Comparison of ENCODE assay signal across 8 cellular contexts in genomic region chr10:68955414-68955785, GRCh38. TPM values are rescaled to one million over a fixed set of nuclear protein-coding genes. Genes with fewer than 3 reads are reported as not detected.
A peak's percentile ranks its signal among the peaks of the same experiment; 100 is the strongest.
DNase-seq lines count a peak whose midpoint lies in the region; ATAC-seq and TF ChIP-seq lines count a peak whose summit lies in the region.

No MANE protein-coding gene starts in this region.

- peaks cover 9% of the 10 kb centered on the region for H3K4me1 Mint-ChIP-seq in WTC11

- H3K27ac Mint-ChIP-seq in WTC11 = peak overlapping the region; percentile 99

- peak; percentile 67 for DNase-seq in activated effector memory CD4-positive, alpha-beta T cell treated with anti-CD3 and anti-CD28 coated beads, Interleukin-2, amount 50 U/mL, for 16 hours
- DNase-seq in activated effector memory CD4-positive, alpha-beta T cell treated with Interleukin-2 at 50 U/mL for 16 hours = no peak
- DNase-seq in WTC11 (ENCODE audit: low spot score) = no peak
- no peak for DNase-seq in fibroblast of pulmonary artery (ENCODE audit: low read depth)
- DNase-seq in skeletal muscle cell (ENCODE audit: low read depth) = no peak
- DNase-seq in left lobe of liver (ENCODE audit: low spot score) = no peak
- no peak for DNase-seq in ecto neural progenitor cell (ENCODE audit: low spot score)

- CTCF ChIA-PET in WTC11 (lab: Charles Lee) = interaction anchor here (0.9 to 2.0 kb wide), 9 partner anchors 14 to 453 kb away, joined by 3 to 7 read pairs (median 4); partner anchors contain the start of gene STOX1

- H3K27me3 Mint-ChIP-seq in WTC11 (ENCODE audit: low read depth) = no peaks in the 10 kb centered on the region

- H3K4me3 ChIP-seq in fibroblast of pulmonary artery (replicated peaks; ENCODE audit: low read depth, low read length) (peak overlapping the region; percentile 99), skeletal muscle cell (ENCODE audit: low read depth, low read length) (peak overlapping the region; percentile 99)

- ATAC-seq in HG03103 (IDR thresholded peaks at IDR 0.05; ENCODE audit: low read depth, unreplicated experiment) (peak; percentile 10), WTC11 (peak; percentile 45), left lobe of liver (no peak)

- peaks cover 3% of the 10 kb centered on the region; the same call in 1 of the 2 replicates for H3K9me3 Mint-ChIP-seq in WTC11

- POLR2A ChIA-PET in WTC11 (lab: Charles Lee) = no interaction called here

- peak overlapping the region; percentile 99 for H3K4me3 Mint-ChIP-seq in WTC11

- no peak for TF ChIP-seq CTCF in WTC11 (IDR thresholded peaks at IDR 0.05)
- no peak for TF ChIP-seq CTCF in fibroblast of pulmonary artery (IDR thresholded peaks at IDR 0.05; ENCODE audit: low read length, missing control alignments)

- peaks cover 16% of the 10 kb centered on the region for H3K36me3 Mint-ChIP-seq in WTC11

TF ChIP-seq in WTC11, 78 proteins besides CTCF, POLR2A, EP300 and RAD21:
- TF ChIP-seq NR1H2 (CRISPR knock-in tag; IDR thresholded peaks at IDR 0.05) (no peak), RELA (CRISPR knock-in tag; IDR thresholded peaks at IDR 0.05; ENCODE audit: borderline replicate concordance) (no peak)

RNA-seq across cellular contexts. Expression of gene DDX21, which starts 0.6 kb away (rescaled TPM):
- total RNA-seq in WTC11 (2021) (116 to 194 TPM (median 119 TPM) in 3 replicates), left lobe of liver (14.0 TPM)

RNA-seq across cellular contexts. Expression of gene KIFBP, which starts 33.2 kb away (rescaled TPM):
- total RNA-seq in WTC11 (2021) = 31.2 to 34.7 TPM (median 33.4 TPM) in 3 replicates
- 8.2 TPM for total RNA-seq in left lobe of liver

RNA-seq across cellular contexts. Expression of gene DDX50, which starts 54.3 kb away (rescaled TPM):
- total RNA-seq in WTC11 (2021) (37.1 to 43.4 TPM (median 42.9 TPM) in 3 replicates), left lobe of liver (6.4 TPM)
